In genomic region chr3:134331811-134332199, GRCh38 we compare ENCODE assay signal across 13 cellular contexts. TPM values are rescaled to one million over a fixed set of nuclear protein-coding genes. Genes with fewer than 3 reads are reported as not detected.
DNase-seq lines count a peak whose midpoint lies in the region; ATAC-seq and TF ChIP-seq lines count a peak whose summit lies in the region.
"Had no signal": no experiment of that assay in that cellular context is flagged by ENCODE, and none has a peak within 500 bp of the region (broad histone marks: within the 10 kb centered on the region; RNA-seq: fewer than 3 reads in every experiment).

No MANE protein-coding gene starts in this region.

- TF ChIP-seq POLR2A in HCT116 (IDR thresholded peaks at IDR 0.05; ENCODE audit: borderline replicate concordance, extremely low read depth, insufficient read depth, insufficient read length) (no peak), breast epithelium (IDR thresholded peaks at IDR 0.05) (no peak)

- BruUV-seq in HCT116 (replicated peaks; lab: Mats Ljungman, UMichigan) = no TSS peak

- CTCF ChIA-PET in HCT116 (lab: Charles Lee) = no interaction called here

- H3K4me2 ChIP-seq in HCT116 (ENCODE audit: low read length) = peak overlapping the region; percentile 42

- H3K79me2 ChIP-seq in HCT116 (ENCODE audit: insufficient read depth, low read length) = no peaks in the 10 kb centered on the region

- RAD21 ChIA-PET in HCT116 (lab: Charles Lee; ENCODE audit: low non-redundant PET in 1 of 2, low total read pairs in 2 of 2, uncharacterized antibody in 2 of 2, unreplicated experiment in 2 of 2) = no interaction called here

- H3K9ac ChIP-seq in HCT116 (ENCODE audit: low read length) (no peak overlapping the region), subcutaneous abdominal adipose tissue (ENCODE audit: low read length in 5 of 5) (peak overlapping the region in 3 of 5 donors; percentile 6 to 57 (median 50))

- H3K9me3 ChIP-seq in HCT116 (ENCODE audit: control insufficient read depth in 1 of 2, insufficient read depth in 1 of 2, low read depth in 1 of 2, low read length in 2 of 2) (no peaks in the 10 kb centered on the region), breast epithelium (no peaks in the 10 kb centered on the region), mesodermal cell (ENCODE audit: control insufficient read depth, low read length) (no peaks in the 10 kb centered on the region), subcutaneous abdominal adipose tissue (ENCODE audit: control insufficient read depth in 5 of 5, low read length in 5 of 5) (no peaks in the 10 kb centered on the region)
- H3K9me3 ChIP-seq: neutrophil had no signal

- no peaks in the 10 kb centered on the region for H3K36me3 ChIP-seq in HCT116 (ENCODE audit: control insufficient read depth in 1 of 2, insufficient read depth in 2 of 2, low read length in 2 of 2)
- H3K36me3 ChIP-seq in breast epithelium = no peaks in the 10 kb centered on the region
- no peaks in the 10 kb centered on the region for H3K36me3 ChIP-seq in mesodermal cell (ENCODE audit: control insufficient read depth, insufficient read depth, low read length)
- H3K36me3 ChIP-seq in subcutaneous abdominal adipose tissue (ENCODE audit: control insufficient read depth in 5 of 5, insufficient read depth in 5 of 5, low read length in 5 of 5) = no peaks in the 10 kb centered on the region
- H3K36me3 ChIP-seq: neutrophil had no signal

- no peak for ATAC-seq in HCT116
- no peak for ATAC-seq in GM18870 (IDR thresholded peaks at IDR 0.05; ENCODE audit: unreplicated experiment)

- TF ChIP-seq CTCF in HCT116 (IDR thresholded peaks at IDR 0.05 in 2 of 3, conservative IDR thresholded peaks at IDR 0.05 in 1 of 3; ENCODE audit: borderline replicate concordance in 1 of 3, insufficient read depth in 1 of 3, low read depth in 2 of 3, low read length in 2 of 3) (no peak), breast epithelium (IDR thresholded peaks at IDR 0.05) (no peak)

- no peak for DNase-seq in HCT116 (ENCODE audit: low read depth, low spot score)
- DNase-seq in breast epithelium (ENCODE audit: low spot score in 2 of 2) = no peak
- no peak for DNase-seq in AG08396 (ENCODE audit: low spot score)
- no peak for DNase-seq in cerebellum (ENCODE audit: low spot score)
- no peak for DNase-seq in activated CD4-positive, alpha-beta T cell treated with anti-CD3 and anti-CD28 coated beads for 48 hours
- DNase-seq: CD4-positive, CD25-positive, alpha-beta regulatory T cell; foreskin melanocyte; NCI-H1105 treated with DMSO at 0.1 percent for 48 hours; NCI-H524 had no signal

- WGBS in mesodermal cell (ENCODE audit: insufficient coverage in 2 of 2), 2 experiments = 40 to 60% methylated on average over 1 to 2 of the region's 5 CpGs

- H3K4me1 ChIP-seq in HCT116 (ENCODE audit: control insufficient read depth in 1 of 2, insufficient read depth in 2 of 2, low read length in 2 of 2) (peaks cover 49 to 94% of the 10 kb centered on the region in 2 experiments), breast epithelium (peaks cover 5 to 35% of the 10 kb centered on the region in 2 donors), mesodermal cell (ENCODE audit: control insufficient read depth, insufficient read depth, low read length, poor library complexity, severe bottlenecking) (peaks cover 76% of the 10 kb centered on the region), subcutaneous abdominal adipose tissue (ENCODE audit: control insufficient read depth in 5 of 5, insufficient read depth in 5 of 5, low read length in 5 of 5) (peaks cover 25 to 93% (median 79%) of the 10 kb centered on the region in 5 donors)

- H3K27me3 ChIP-seq in HCT116 (ENCODE audit: insufficient read depth, low read length) (no peaks in the 10 kb centered on the region), breast epithelium (no peaks in the 10 kb centered on the region), subcutaneous abdominal adipose tissue (ENCODE audit: control insufficient read depth in 5 of 5, insufficient read depth in 4 of 5, low read length in 5 of 5) (no peaks in the 10 kb centered on the region)

- H2AFZ ChIP-seq in HCT116 (ENCODE audit: low read depth, low read length, poor library complexity, severe bottlenecking) = no peak overlapping the region

- POLR2A ChIA-PET in HCT116 (lab: Charles Lee) = interaction anchor here (1.8 kb wide), 1 partner anchor 33 kb away, joined by 4 read pairs; no protein-coding TSS in a partner anchor

- H3K9me2 ChIP-seq in HCT116 (ENCODE audit: insufficient read depth) = no peaks in the 10 kb centered on the region

- no peaks in the 10 kb centered on the region for H4K20me1 ChIP-seq in HCT116 (ENCODE audit: insufficient read depth)

- TF ChIP-seq RAD21 in HCT116 (IDR thresholded peaks at IDR 0.05; ENCODE audit: low read depth) = no peak

- H3K27ac ChIP-seq in HCT116 (ENCODE audit: low read depth, low read length) (no peak overlapping the region), breast epithelium (peak overlapping the region; percentile 77 to 87), mesodermal cell (ENCODE audit: low read depth, low read length, severe bottlenecking) (peak overlapping the region; percentile 85), subcutaneous abdominal adipose tissue (ENCODE audit: low read depth, low read length) (peak overlapping the region; percentile 98)
- H3K27ac ChIP-seq: neutrophil had no signal

- intact Hi-C loops in HCT116 (cut with micrococcal nuclease) = no loop called here
- intact Hi-C loops in breast epithelium (cut with DNase I; ENCODE audit: low total_unique reads) = no loop called here

- H3K4me3 ChIP-seq in HCT116 (replicated peaks in 1 of 2; ENCODE audit: low read depth in 1 of 2, low read length in 2 of 2) (no peak overlapping the region), breast epithelium (peak overlapping the region in 1 of 3 donors; percentile 5), mesodermal cell (ENCODE audit: extremely low read depth, insufficient read depth, low read length, poor library complexity, severe bottlenecking) (no peak overlapping the region), subcutaneous abdominal adipose tissue (ENCODE audit: low read depth in 1 of 5, low read length in 5 of 5) (peak overlapping the region in 3 of 5 donors; percentile 5 to 34 (median 19))

TF ChIP-seq in HCT116, 20 proteins besides CTCF, POLR2A, EP300 and RAD21:
- no peak for TF ChIP-seq ELF1 (IDR thresholded peaks at IDR 0.05; ENCODE audit: borderline replicate concordance, low read depth)

RNA-seq across cellular contexts. Expression of gene AMOTL2, which starts 42.4 kb away (rescaled TPM):
- total RNA-seq in HCT116 (2021; ENCODE audit: unreplicated experiment) (54.0 TPM), breast epithelium (100 to 1,000 TPM in 1 of 3 donors, 10 to 100 TPM in 2; 78.3 to 281 (median 83.2) TPM), cerebellum (49.3 TPM)
- 17.8 and 19.7 TPM in 2 replicates for polyA plus RNA-seq in HCT116 (2012)
- polyA plus RNA-seq in mesodermal cell (2013, experiment 1 of 2) = 59.7 TPM
- polyA plus RNA-seq in mesodermal cell (2013, experiment 2 of 2) = 50.8 TPM
- total RNA-seq: CD4-positive, CD25-positive, alpha-beta regulatory T cell had no signal
- polyA plus RNA-seq: CD4-positive, CD25-positive, alpha-beta regulatory T cell had no signal

Comparison
In these comparisons a context has a peak if more than half of its experiments do, and no peak if none do; other contexts are left out.
1. H3K4me3 ChIP-seq: peak in subcutaneous abdominal adipose tissue (3 of 5); none in HCT116 (0 of 2) and mesodermal cell (single experiment).